10 cellular contexts compared by ENCODE assay signal in the genomic region with DNA sequence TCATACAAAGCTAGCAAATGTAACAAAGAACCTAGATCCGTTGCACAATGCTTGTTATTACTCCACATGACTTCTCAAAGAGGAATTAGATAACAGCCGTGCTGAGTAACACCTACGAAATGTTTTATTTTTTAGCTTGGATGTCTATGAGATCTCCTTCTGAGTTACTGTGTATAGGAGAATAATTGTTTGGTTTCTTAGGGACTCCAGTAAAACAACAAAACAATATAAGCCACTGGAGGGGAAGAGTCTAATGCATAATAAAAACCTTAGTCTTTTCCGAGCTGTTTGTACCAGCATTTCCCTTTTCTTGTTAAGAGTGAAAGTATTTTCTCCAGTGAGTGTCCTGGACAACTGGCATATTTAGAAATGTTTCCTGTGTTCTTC. TPM values are rescaled to one million over a fixed set of nuclear protein-coding genes. Genes with fewer than 3 reads are reported as not detected.
A peak's percentile ranks its signal among the peaks of the same experiment; 100 is the strongest.
DNase-seq lines count a peak whose midpoint lies in the region; ATAC-seq, FAIRE-seq and TF ChIP-seq lines count a peak whose summit lies in the region.
"Had no signal": no experiment of that assay in that cellular context is flagged by ENCODE, and none has a peak within 500 bp of the region (broad histone marks: within the 10 kb centered on the region; RNA-seq: fewer than 3 reads in every experiment).

No MANE protein-coding gene starts in this region.

- H3K9me3 Mint-ChIP-seq in CD8-positive, alpha-beta T cell, result no peaks in the 10 kb centered on the region
- H3K9me3 Mint-ChIP-seq: T-cell had no signal

- ATAC-seq in HG03457 (IDR thresholded peaks at IDR 0.05; ENCODE audit: unreplicated experiment), result no peak
- ATAC-seq in CD8-positive, alpha-beta T cell, result no peak
- no peak for ATAC-seq in GM18867 (IDR thresholded peaks at IDR 0.05; ENCODE audit: unreplicated experiment)
- ATAC-seq: T-cell had no signal

- POLR2A ChIA-PET in CD8-positive, alpha-beta T cell (lab: Charles Lee), result no interaction called here

- H3K4me1 Mint-ChIP-seq in CD8-positive, alpha-beta T cell (ENCODE audit: low read depth), result peaks cover 2% of the 10 kb centered on the region

- DNase-seq in KG1 (lab: John Stamatoyannopoulos, UW), result peak; percentile 25
- peak; percentile 39 for DNase-seq in bronchial epithelial cell (ENCODE audit: low read depth)
- DNase-seq in medulla oblongata (ENCODE audit: extremely low spot score), result peak; percentile 50
- no peak for DNase-seq in CD8-positive, alpha-beta T cell
- no peak for DNase-seq in islet precursor cell
- DNase-seq: effector memory CD4-positive, alpha-beta T cell; T-cell had no signal

- H3K4me3 ChIP-seq in ACC112 (ENCODE audit: low read depth, low read length), result peak overlapping the region; percentile 66
- no peak overlapping the region for H3K4me3 ChIP-seq in bronchial epithelial cell (ENCODE audit: low read depth, low read length)
- no peak overlapping the region for H3K4me3 ChIP-seq in CD8-positive, alpha-beta T cell (ENCODE audit: low read depth, low read length)

- FAIRE-seq in bronchial epithelial cell (lab: Jason Lieb, UNC), result no peak

- peaks cover 19% of the 10 kb centered on the region for H3K36me3 ChIP-seq in ACC112 (ENCODE audit: insufficient read depth, low read length)
- H3K36me3 ChIP-seq in bronchial epithelial cell (ENCODE audit: control insufficient read depth, insufficient read depth, low read length), result no peaks in the 10 kb centered on the region
- peaks cover 25% of the 10 kb centered on the region for H3K36me3 ChIP-seq in CD8-positive, alpha-beta T cell (ENCODE audit: insufficient read depth, low read length)

- peaks cover 60% of the 10 kb centered on the region for H3K36me3 Mint-ChIP-seq in CD8-positive, alpha-beta T cell

- no peak overlapping the region for H3K27ac Mint-ChIP-seq in CD8-positive, alpha-beta T cell

- peaks cover 44% of the 10 kb centered on the region for H3K79me2 ChIP-seq in ACC112 (ENCODE audit: control insufficient read depth, insufficient read depth, low read length, unreplicated experiment)

- intact Hi-C loops in CD8-positive, alpha-beta T cell (cut with DNase I, micrococcal nuclease), result no loop called here

- H2AFZ ChIP-seq in ACC112 (ENCODE audit: low read length, unreplicated experiment), result peak overlapping the region; percentile 27

- H3K27me3 Mint-ChIP-seq in CD8-positive, alpha-beta T cell (ENCODE audit: low read depth), result no peaks in the 10 kb centered on the region
- H3K27me3 Mint-ChIP-seq: T-cell had no signal

- H3K9me3 ChIP-seq in CD8-positive, alpha-beta T cell (ENCODE audit: low read length), result no peaks in the 10 kb centered on the region

- no peak for TF ChIP-seq CTCF in bronchial epithelial cell (IDR thresholded peaks at IDR 0.05; ENCODE audit: insufficient read depth, low read length, severe bottlenecking)
- TF ChIP-seq CTCF in CD8-positive, alpha-beta T cell (IDR thresholded peaks at IDR 0.05), result no peak

- peaks cover 40% of the 10 kb centered on the region for H3K4me1 ChIP-seq in ACC112 (ENCODE audit: control insufficient read depth, insufficient read depth, low read length, unreplicated experiment)
- no peaks in the 10 kb centered on the region for H3K4me1 ChIP-seq in CD8-positive, alpha-beta T cell (ENCODE audit: insufficient read depth, low read length)

- H3K27ac ChIP-seq in ACC112 (ENCODE audit: low read depth, low read length), result peak overlapping the region; percentile 89
- H3K27ac ChIP-seq in CD8-positive, alpha-beta T cell (ENCODE audit: low read depth, low read length), result no peak overlapping the region

- no peaks in the 10 kb centered on the region for H3K27me3 ChIP-seq in ACC112 (ENCODE audit: insufficient read depth, low read length)
- H3K27me3 ChIP-seq in bronchial epithelial cell (ENCODE audit: control insufficient read depth, insufficient read depth, low read length), result no peaks in the 10 kb centered on the region
- H3K27me3 ChIP-seq in CD8-positive, alpha-beta T cell (ENCODE audit: insufficient read depth, low read length), result no peaks in the 10 kb centered on the region

- H3K4me3 Mint-ChIP-seq in CD8-positive, alpha-beta T cell, result no peak overlapping the region
- H3K4me3 Mint-ChIP-seq: T-cell had no signal

- CTCF ChIA-PET in CD8-positive, alpha-beta T cell (lab: Charles Lee), result no interaction called here

RNA-seq across cellular contexts. Expression of a gene that starts 15.6 kb away (rescaled TPM):
- 50.6 and 58.2 TPM in 2 replicates for total RNA-seq in bronchial epithelial cell
- 10 to 100 TPM; 30.9 to 39.9 TPM for total RNA-seq in CD8-positive, alpha-beta T cell

RNA-seq across cellular contexts. Expression of a gene that starts 20.1 kb away (rescaled TPM):
- total RNA-seq in bronchial epithelial cell, result 33.3 and 34.5 TPM in 2 replicates
- total RNA-seq in CD8-positive, alpha-beta T cell, result 10 to 100 TPM; 28.1 to 28.4 TPM

RNA-seq across cellular contexts. Expression of a gene that starts 37.6 kb away (rescaled TPM):
- 17.1 and 20.2 TPM in 2 replicates for total RNA-seq in bronchial epithelial cell
- 10 to 100 TPM; 30.0 to 31.1 TPM for total RNA-seq in CD8-positive, alpha-beta T cell

RNA-seq across cellular contexts. Expression of a gene that starts 37.6 kb away (rescaled TPM):
- 21.4 and 28.2 TPM in 2 replicates for total RNA-seq in bronchial epithelial cell
- total RNA-seq in CD8-positive, alpha-beta T cell, result 10 to 100 TPM; 33.1 to 39.1 TPM

Comparison
In these comparisons a context has a peak if more than half of its experiments do, and no peak if none do; other contexts are left out.
1. DNase-seq: peak in KG1 (single experiment), bronchial epithelial cell (single experiment) and medulla oblongata (single experiment); none in CD8-positive, alpha-beta T cell (0 of 7) and islet precursor cell (single experiment).